In the genomic region with DNA sequence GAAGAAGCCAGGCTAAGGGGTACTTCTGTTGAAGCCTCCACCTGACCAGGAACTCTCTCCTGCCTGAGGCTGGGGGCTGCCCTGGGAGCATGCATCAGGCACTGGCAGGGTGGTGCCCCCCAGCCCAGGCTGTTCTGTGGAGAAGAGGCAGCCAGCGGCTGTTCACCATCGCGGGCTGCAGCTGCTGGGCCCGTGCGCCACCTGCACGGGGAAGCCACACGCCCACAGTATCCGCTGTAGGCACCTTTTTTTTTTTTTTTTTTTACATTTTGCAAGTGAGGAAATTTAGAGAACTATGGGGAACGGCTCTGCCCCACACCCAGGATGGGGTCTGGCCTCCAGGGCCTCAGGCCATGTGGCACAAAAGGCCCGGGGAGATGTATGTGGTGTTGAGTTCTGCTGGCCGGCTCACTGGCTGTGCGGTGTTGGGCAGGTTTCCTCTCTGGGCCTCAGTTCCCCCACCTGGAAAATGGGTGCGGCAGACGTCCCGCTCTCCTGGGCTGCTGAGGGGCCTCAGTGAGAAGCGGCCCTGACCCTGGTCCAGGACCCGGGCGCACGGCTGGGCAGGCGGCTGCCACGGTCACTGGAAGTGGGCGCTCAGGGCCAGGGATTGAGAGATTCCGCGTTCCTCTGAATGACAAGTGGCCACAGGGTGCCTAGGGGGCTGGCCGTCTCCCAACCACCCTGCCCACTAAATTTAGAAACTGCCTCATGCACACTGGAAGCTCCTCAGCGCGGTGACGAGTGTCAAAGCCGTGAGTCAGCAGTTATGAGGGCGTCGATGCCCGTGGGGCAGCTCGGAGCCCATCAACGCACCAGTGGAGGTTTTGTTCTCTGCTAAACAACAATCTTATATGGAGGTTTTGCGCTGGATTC, we compare ENCODE assay signal across 6 cellular contexts. TPM values are rescaled to one million over a fixed set of nuclear protein-coding genes. Genes with fewer than 3 reads are reported as not detected.
DNase-seq lines count a peak whose midpoint lies in the region; ATAC-seq and TF ChIP-seq lines count a peak whose summit lies in the region.

No MANE protein-coding gene starts in this region.

- H3K36me3 Mint-ChIP-seq in activated naive CD4-positive, alpha-beta T cell treated with anti-CD3 and anti-CD28 coated beads, Interleukin-2, amount 50 U/mL, for 24 hours = no peaks in the 10 kb centered on the region

- H3K9me3 Mint-ChIP-seq in activated naive CD4-positive, alpha-beta T cell treated with anti-CD3 and anti-CD28 coated beads, Interleukin-2, amount 50 U/mL, for 24 hours = no peaks in the 10 kb centered on the region

- H3K9me3 ChIP-seq in lung (ENCODE audit: control insufficient read depth in 2 of 2, insufficient read depth in 1 of 2, low read length in 1 of 2) = no peaks in the 10 kb centered on the region

- ATAC-seq in lung (ENCODE audit: insufficient read depth, low FRiP score) (peak; percentile 71), HG02981 (IDR thresholded peaks at IDR 0.05; ENCODE audit: unreplicated experiment) (no peak)

- H3K27me3 Mint-ChIP-seq in activated naive CD4-positive, alpha-beta T cell treated with anti-CD3 and anti-CD28 coated beads, Interleukin-2, amount 50 U/mL, for 24 hours = no peaks in the 10 kb centered on the region

- peak overlapping the region; percentile 41 for H3K27ac Mint-ChIP-seq in activated naive CD4-positive, alpha-beta T cell treated with anti-CD3 and anti-CD28 coated beads, Interleukin-2, amount 50 U/mL, for 24 hours

- TF ChIP-seq CTCF in lung (IDR thresholded peaks at IDR 0.05; ENCODE audit: control extremely low read depth, extremely low read depth) = no peak

- H3K4me3 ChIP-seq in lung = no peak overlapping the region

- H3K27me3 ChIP-seq in lung (ENCODE audit: control insufficient read depth, insufficient read depth) = no peaks in the 10 kb centered on the region

- peak; percentile 75 for DNase-seq in AG08395 (ENCODE audit: low spot score)
- peak; percentile 25 for DNase-seq in KG1 (lab: John Stamatoyannopoulos, UW)
- no peak for DNase-seq in lung (ENCODE audit: low spot score)
- no peak for DNase-seq in D341Med (ENCODE audit: low spot score)

- peak overlapping the region; percentile 39 for H3K4me3 Mint-ChIP-seq in activated naive CD4-positive, alpha-beta T cell treated with anti-CD3 and anti-CD28 coated beads, Interleukin-2, amount 50 U/mL, for 24 hours

- peaks cover 0 to 2% of the 10 kb centered on the region in 2 donors for H3K4me1 ChIP-seq in lung (ENCODE audit: control insufficient read depth in 2 of 2, insufficient read depth in 2 of 2, low read length in 2 of 2)

- 21 to 54% methylated on average over 35 of the region's 35 CpGs for WGBS in lung, 2 donors

- no peaks in the 10 kb centered on the region for H3K36me3 ChIP-seq in lung (ENCODE audit: control insufficient read depth in 2 of 2, insufficient read depth in 2 of 2, low read length in 2 of 2)

- H3K27ac ChIP-seq in lung (ENCODE audit: low read depth in 1 of 2, low read length in 1 of 2) = peak overlapping the region; percentile 85 to 99

- H3K4me1 Mint-ChIP-seq in activated naive CD4-positive, alpha-beta T cell treated with anti-CD3 and anti-CD28 coated beads, Interleukin-2, amount 50 U/mL, for 24 hours = peaks cover 26% of the 10 kb centered on the region

RNA-seq across cellular contexts. Expression of gene INTS1, which starts 8.8 kb away (rescaled TPM):
- 100 to 1,000 TPM in 1 of 2 donors, 10 to 100 TPM in 1; 31.2 to 121 TPM for total RNA-seq in lung
- polyA plus RNA-seq in lung = 10 to 100 TPM; 45.8 to 46.2 TPM

RNA-seq across cellular contexts. Expression of gene MAFK, which starts 17.5 kb away (rescaled TPM):
- 10 to 100 TPM; 17.0 to 58.5 TPM for total RNA-seq in lung
- 10 to 100 TPM; 54.7 to 76.7 TPM for polyA plus RNA-seq in lung

RNA-seq across cellular contexts. Expression of gene TMEM184A, which starts 43.0 kb away (rescaled TPM):
- 10 to 100 TPM in 1 of 2 donors, 1 to 10 TPM in 1; 1.8 to 11.8 TPM for total RNA-seq in lung
- polyA plus RNA-seq in lung = 1 to 10 TPM; 6.8 to 9.9 TPM

RNA-seq across cellular contexts. Expression of gene MICALL2, which starts 53.7 kb away (rescaled TPM):
- 10 to 100 TPM; 19.0 to 70.6 TPM for total RNA-seq in lung
- 10 to 100 TPM; 31.8 to 50.1 TPM for polyA plus RNA-seq in lung

RNA-seq across cellular contexts. Expression of gene PSMG3, which starts 56.8 kb away (rescaled TPM):
- total RNA-seq in lung = 10 to 100 TPM; 10.7 to 30.9 TPM
- polyA plus RNA-seq in lung = 10 to 100 TPM; 52.8 to 86.7 TPM

Comparison
In these comparisons a context has a peak if more than half of its experiments do, and no peak if none do; other contexts are left out.
1. DNase-seq: peak in AG08395 (single experiment) and KG1 (single experiment); none in lung (single experiment) and D341Med (single experiment).